In genomic region chr2:86038291-86039081, GRCh38 we compare ENCODE assay signal across 7 cellular contexts.
A peak's percentile ranks its signal among the peaks of the same experiment; 100 is the strongest.
DNase-seq lines count a peak whose midpoint lies in the region; ATAC-seq, FAIRE-seq and TF ChIP-seq lines count a peak whose summit lies in the region.

No MANE protein-coding gene starts in this region.

- H3K4me3 ChIP-seq in pancreas: no peak overlapping the region

- intact Hi-C loops in pancreas (cut with DNase I): loop anchor here in 2 of 3 donors (5.0 to 10.0 kb wide), 2 partner anchors 151 to 154 kb away; partner anchors contain the start of gene ST3GAL5 (in 2 of the 2)

- H3K4me1 ChIP-seq in pancreas: peaks cover 27 to 35% (median 30%) of the 10 kb centered on the region in 3 donors

- peak overlapping the region in 3 of 4 donors; percentile 78 to 90 (median 79) for H3K27ac ChIP-seq in pancreas

- 75 to 76% methylated on average over 12 of the region's 12 CpGs for WGBS in pancreas, 2 donors

- no peak for FAIRE-seq in pancreas (lab: Jason Lieb, UNC)

- no peaks in the 10 kb centered on the region for H3K9me3 ChIP-seq in pancreas

- DNase-seq in activated CD4-positive, CD25-positive, alpha-beta regulatory T cell treated with anti-CD3 and anti-CD28 coated beads, Interleukin-2, amount 50 U/mL, for 72 hours: peak; percentile 41
- peak; percentile 46 for DNase-seq in dermis blood vessel endothelial cell
- DNase-seq in pancreas: peak in 1 of 6 donors; percentile 21
- no peak for DNase-seq in RKO (ENCODE audit: low spot score)
- DNase-seq in NCI-H1092 (lab: John Stamatoyannopoulos, UW): no peak

- H3K36me3 ChIP-seq in pancreas: peaks cover 0 to 27% (median 7%) of the 10 kb centered on the region in 3 donors

- peak; percentile 31 for ATAC-seq in HG02840 (IDR thresholded peaks at IDR 0.05; ENCODE audit: low FRiP score, unreplicated experiment)
- ATAC-seq in pancreas: peak in 1 of 4 donors; percentile 5
- ATAC-seq in HG03565 (IDR thresholded peaks at IDR 0.05; ENCODE audit: unreplicated experiment): no peak

- no peak for TF ChIP-seq CTCF in pancreas (IDR thresholded peaks at IDR 0.05)

- H3K27me3 ChIP-seq in pancreas: no peaks in the 10 kb centered on the region

Comparison
In these comparisons a context has a peak if more than half of its experiments do, and no peak if none do; other contexts are left out.
1. DNase-seq: peak in activated CD4-positive, CD25-positive, alpha-beta regulatory T cell treated with anti-CD3 and anti-CD28 coated beads, Interleukin-2, amount 50 U/mL, for 72 hours (single experiment) and dermis blood vessel endothelial cell (single experiment); none in RKO (single experiment) and NCI-H1092 (single experiment).